Comparison of ENCODE assay signal across 14 cellular contexts in the genomic region with DNA sequence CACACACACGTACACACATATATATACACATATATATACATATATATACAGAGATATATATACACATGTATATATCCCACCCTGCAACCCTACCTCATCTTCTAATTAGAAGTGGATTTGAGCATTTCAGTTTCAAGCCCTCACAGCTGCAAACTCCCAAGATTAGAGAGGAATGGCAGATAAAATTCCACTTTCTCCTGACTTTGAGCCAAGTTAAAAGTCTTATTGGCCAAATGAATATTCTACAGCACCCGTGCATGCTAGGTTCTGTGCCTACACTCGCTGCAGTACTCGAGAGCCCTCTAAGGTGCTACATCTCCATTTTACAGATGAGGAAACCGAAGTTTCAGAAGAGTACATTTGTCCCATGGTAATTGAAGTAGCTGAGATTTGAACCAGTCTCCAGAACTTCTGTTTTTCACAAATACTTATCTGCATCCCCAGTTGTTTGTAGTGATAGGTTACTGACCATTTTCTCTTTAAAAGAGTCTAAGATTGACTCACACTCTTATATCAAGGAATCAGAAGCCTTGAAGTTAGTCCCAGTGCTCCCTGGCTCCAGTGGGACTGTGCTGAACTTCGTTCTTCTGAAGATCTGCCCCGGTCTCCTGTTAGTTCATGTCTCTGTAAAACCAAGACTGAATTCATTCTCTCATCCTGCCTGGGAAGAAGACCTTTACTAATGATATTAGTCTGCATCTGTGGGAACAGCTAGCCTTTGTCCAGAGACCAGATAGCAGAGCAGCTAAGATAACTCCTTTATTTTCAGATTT.
A peak's percentile ranks its signal among the peaks of the same experiment; 100 is the strongest.
DNase-seq lines count a peak whose midpoint lies in the region; TF ChIP-seq lines count a peak whose summit lies in the region.
"Had no signal": no experiment of that assay in that cellular context is flagged by ENCODE, and none has a peak within 500 bp of the region (broad histone marks: within the 10 kb centered on the region; RNA-seq: fewer than 3 reads in every experiment).

No MANE protein-coding gene starts in this region.

- TF ChIP-seq CTCF in fibroblast of the aortic adventitia (IDR thresholded peaks at IDR 0.05; ENCODE audit: insufficient read depth, low read length) (no peak), left ventricle myocardium inferior (IDR thresholded peaks at IDR 0.05; ENCODE audit: borderline replicate concordance) (no peak), nephron (IDR thresholded peaks at IDR 0.05; ENCODE audit: unreplicated experiment in 3 of 3) (no peak)

- H3K4me3 Mint-ChIP-seq in nephron = no peak overlapping the region
- H3K4me3 Mint-ChIP-seq: B cell; CD4-positive, alpha-beta T cell; HFFc6 had no signal

- H3K27me3 Mint-ChIP-seq in nephron (ENCODE audit: low read depth) = no peaks in the 10 kb centered on the region
- H3K27me3 Mint-ChIP-seq: CD4-positive, alpha-beta T cell had no signal

- no peak overlapping the region for H3K4me3 ChIP-seq in fibroblast of the aortic adventitia (ENCODE audit: low read depth, low read length)
- H3K4me3 ChIP-seq in left ventricle myocardium inferior = no peak overlapping the region
- H3K4me3 ChIP-seq: GM12878, HAP-1 had no signal

- H3K27ac ChIP-seq in left ventricle myocardium inferior (replicated peaks) = peak overlapping the region; percentile 86

- H3K9me3 Mint-ChIP-seq in nephron = no peaks in the 10 kb centered on the region
- H3K9me3 Mint-ChIP-seq: CD4-positive, alpha-beta T cell; HFFc6 had no signal

- peak; percentile 47 for DNase-seq in SK-MEL-5 (ENCODE audit: low read depth, low spot score)
- DNase-seq in fibroblast of the aortic adventitia (ENCODE audit: low read depth) = peak; percentile 34
- no peak for DNase-seq in left ventricle myocardium inferior
- no peak for DNase-seq in iPS-NIHi7 (ENCODE audit: extremely low spot score)
- no peak for DNase-seq in NCI-H1436 (lab: John Stamatoyannopoulos, UW)
- no peak for DNase-seq in effector CD4-positive, alpha-beta T cell
- DNase-seq: C1 segment of cervical spinal cord; CD4-positive, alpha-beta T cell; DMS79; HFFc6 had no signal

- H3K4me1 Mint-ChIP-seq in nephron = peaks cover 19% of the 10 kb centered on the region
- H3K4me1 Mint-ChIP-seq: B cell had no signal

- no peaks in the 10 kb centered on the region for H3K9me3 ChIP-seq in left ventricle myocardium inferior (replicated peaks)
- H3K9me3 ChIP-seq: HAP-1 had no signal

- no peaks in the 10 kb centered on the region for H3K27me3 ChIP-seq in left ventricle myocardium inferior (ENCODE audit: low read depth)

- H3K36me3 Mint-ChIP-seq in nephron (ENCODE audit: low read depth) = peaks cover 29% of the 10 kb centered on the region

- intact Hi-C loops in left ventricle myocardium inferior (cut with micrococcal nuclease) = no loop called here

- no peaks in the 10 kb centered on the region for H3K36me3 ChIP-seq in left ventricle myocardium inferior
- H3K36me3 ChIP-seq: HAP-1 had no signal

- H3K4me1 ChIP-seq in left ventricle myocardium inferior = peaks cover 65% of the 10 kb centered on the region

- in situ Hi-C loops in SK-MEL-5 (cut with HindIII; ENCODE audit: low pct_unique_long_range_greater_than_20kb, low sequenced_read_pairs) = no loop called here

- peak overlapping the region; percentile 5 to 60 (median 21) for H3K27ac Mint-ChIP-seq in nephron
- H3K27ac Mint-ChIP-seq: B cell; CD4-positive, alpha-beta T cell; HFFc6 had no signal

Comparison
In these comparisons a context has a peak if more than half of its experiments do, and no peak if none do; other contexts are left out.
1. DNase-seq: peak in SK-MEL-5 (single experiment) and fibroblast of the aortic adventitia (single experiment); none in left ventricle myocardium inferior (single experiment), iPS-NIHi7 (single experiment), NCI-H1436 (single experiment) and effector CD4-positive, alpha-beta T cell (single experiment).